ENCODE assay signal across 30 cellular contexts in the genomic region with DNA sequence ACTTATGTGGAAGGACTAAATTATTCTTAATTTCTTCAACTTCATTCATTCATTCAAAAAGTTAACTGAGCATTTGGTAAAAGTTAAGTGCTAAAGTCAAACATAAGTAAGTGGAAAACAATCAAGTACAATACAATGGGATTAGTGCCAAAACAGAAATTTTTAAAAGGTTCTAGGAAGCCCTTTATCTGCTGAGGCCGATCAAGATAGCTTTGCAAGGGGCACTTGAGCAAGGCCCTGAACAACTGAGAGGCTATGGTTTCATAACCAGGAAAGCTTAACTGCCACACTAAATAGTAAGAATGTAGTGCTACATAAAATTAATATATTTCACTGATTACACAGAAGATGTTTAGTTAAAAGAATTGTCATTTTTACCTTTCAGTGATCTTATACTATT.
"Had no signal": no experiment of that assay in that cellular context is flagged by ENCODE, and none has a peak within 500 bp of the region (broad histone marks: within the 10 kb centered on the region; RNA-seq: fewer than 3 reads in every experiment).

No MANE protein-coding gene starts in this region.

- H3K4me1 ChIP-seq: neural progenitor cell, parathyroid adenoma, psoas muscle, tibial artery had no signal

- DNase-seq: activated CD4-positive, alpha-beta memory T cell treated with anti-CD3 and anti-CD28 coated beads, Interleukin-2, amount 10 ng/mL, durations not matched to agents 7 days and 5 days; activated CD4-positive, alpha-beta T cell treated with anti-CD3 and anti-CD28 coated beads for 1 hour; activated CD4-positive, alpha-beta T cell treated with anti-CD3 and anti-CD28 coated beads, Interleukin-2, amount 10 ng/mL, durations not matched to agents 7 days and 5 days; activated CD8-positive, alpha-beta memory T cell treated with anti-CD3 and anti-CD28 coated beads, Interleukin-2, amount 50 U/mL, for 48 hours; activated gamma-delta T cell; activated naive CD4-positive, alpha-beta T cell treated with anti-CD3 and anti-CD28 coated beads, Interleukin-2, amount 50 U/mL, for 16 hours; activated T-cell treated with anti-CD3 and anti-CD28 coated beads, Interleukin-2, amount 50 U/mL, for 24 hours; amygdala; central memory CD4-positive, alpha-beta T cell; effector CD4-positive, alpha-beta T cell; left colon; mesenchymal stem cell; naive thymus-derived CD8-positive, alpha-beta T cell; occipital lobe; psoas muscle; stimulated activated CD4-positive, alpha-beta T cell treated with anti-CD3 and anti-CD28 coated beads, Interleukin-1b, Interleukin-23, amount 100 ng/mL, for 48 hours; stimulated activated naive B cell treated with anti-CD40 and anti-IgM and Interleukin-4, amounts not matched to agents 10 μg/mL and 1 μg/mL and 100 μg/mL, for 72 hours; stomach; T1000; tibial artery had no signal

- H3K27ac Mint-ChIP-seq: activated CD4-positive, alpha-beta memory T cell treated with anti-CD3 and anti-CD28 coated beads, Interleukin-2, amount 10 ng/mL, durations not matched to agents 7 days and 5 days; activated CD4-positive, alpha-beta T cell treated with anti-CD3 and anti-CD28 coated beads, Interleukin-2, amount 10 ng/mL, durations not matched to agents 7 days and 5 days; activated T-cell treated with anti-CD3 and anti-CD28 coated beads, Interleukin-2, amount 50 U/mL, for 24 hours; dendritic cell treated with granulocyte-macrophage colony-stimulating factor and Interleukin-4, amounts not matched to agents 40 ng/mL and 50 ng/mL, for 4 days; neural progenitor cell; stimulated activated naive B cell treated with anti-CD40 and anti-IgM and Interleukin-4, amounts not matched to agents 10 μg/mL and 1 μg/mL and 100 μg/mL, for 72 hours; T-helper 1 cell treated with Interleukin-12 subunit alpha and Interleukin-12 subunit beta and Interleukin-4 antibody, amounts not matched to agents 30 μg/mL and 1 μg/mL, for 36 hours; WTC11 had no signal

- H3K27ac ChIP-seq: epithelial cell of prostate, gastroesophageal sphincter, hepatocyte, neural progenitor cell, parathyroid adenoma, psoas muscle, stomach, tibial artery had no signal

- H3K4me3 Mint-ChIP-seq: activated CD4-positive, alpha-beta memory T cell treated with anti-CD3 and anti-CD28 coated beads, Interleukin-2, amount 10 ng/mL, durations not matched to agents 7 days and 5 days; activated CD4-positive, alpha-beta T cell treated with anti-CD3 and anti-CD28 coated beads, Interleukin-2, amount 10 ng/mL, durations not matched to agents 7 days and 5 days; activated T-cell treated with anti-CD3 and anti-CD28 coated beads, Interleukin-2, amount 50 U/mL, for 24 hours; dendritic cell treated with granulocyte-macrophage colony-stimulating factor and Interleukin-4, amounts not matched to agents 40 ng/mL and 50 ng/mL, for 4 days; naive thymus-derived CD8-positive, alpha-beta T cell; neural progenitor cell; stimulated activated naive B cell treated with anti-CD40 and anti-IgM and Interleukin-4, amounts not matched to agents 10 μg/mL and 1 μg/mL and 100 μg/mL, for 72 hours; T-helper 1 cell treated with Interleukin-12 subunit alpha and Interleukin-12 subunit beta and Interleukin-4 antibody, amounts not matched to agents 30 μg/mL and 1 μg/mL, for 36 hours; WTC11 had no signal

- ATAC-seq: gastroesophageal sphincter; left colon; naive thymus-derived CD8-positive, alpha-beta T cell; psoas muscle; stimulated activated naive B cell treated with anti-CD40 and anti-IgM and Interleukin-4, amounts not matched to agents 10 μg/mL and 1 μg/mL and 100 μg/mL, for 72 hours; WTC11 had no signal

- FAIRE-seq: keratinocyte had no signal

- H3K4me3 ChIP-seq: gastroesophageal sphincter, hepatocyte, neural progenitor cell, psoas muscle, smooth muscle cell, stomach, tibial artery had no signal

- H3K9me3 ChIP-seq: gastroesophageal sphincter, psoas muscle, stomach, tibial artery had no signal

- H3K27me3 ChIP-seq: gastroesophageal sphincter, hepatocyte, neural progenitor cell, stomach, tibial artery had no signal

- H3K36me3 ChIP-seq: neural progenitor cell had no signal

- H3K4me1 Mint-ChIP-seq: activated CD4-positive, alpha-beta memory T cell treated with anti-CD3 and anti-CD28 coated beads, Interleukin-2, amount 10 ng/mL, durations not matched to agents 7 days and 5 days; activated CD4-positive, alpha-beta T cell treated with anti-CD3 and anti-CD28 coated beads, Interleukin-2, amount 10 ng/mL, durations not matched to agents 7 days and 5 days; neural progenitor cell; stimulated activated naive B cell treated with anti-CD40 and anti-IgM and Interleukin-4, amounts not matched to agents 10 μg/mL and 1 μg/mL and 100 μg/mL, for 72 hours had no signal

- H3K36me3 Mint-ChIP-seq: WTC11 had no signal

- H3K27me3 Mint-ChIP-seq: activated CD4-positive, alpha-beta memory T cell treated with anti-CD3 and anti-CD28 coated beads, Interleukin-2, amount 10 ng/mL, durations not matched to agents 7 days and 5 days; activated CD4-positive, alpha-beta T cell treated with anti-CD3 and anti-CD28 coated beads, Interleukin-2, amount 10 ng/mL, durations not matched to agents 7 days and 5 days; activated T-cell treated with anti-CD3 and anti-CD28 coated beads, Interleukin-2, amount 50 U/mL, for 24 hours; dendritic cell treated with granulocyte-macrophage colony-stimulating factor and Interleukin-4, amounts not matched to agents 40 ng/mL and 50 ng/mL, for 4 days; naive thymus-derived CD8-positive, alpha-beta T cell; stimulated activated naive B cell treated with anti-CD40 and anti-IgM and Interleukin-4, amounts not matched to agents 10 μg/mL and 1 μg/mL and 100 μg/mL, for 72 hours had no signal
